Comparison of ENCODE assay signal across 21 cellular contexts in genomic region chrX:133926809-133927208, GRCh38. TPM values are rescaled to one million over a fixed set of nuclear protein-coding genes. Genes with fewer than 3 reads are reported as not detected.
"Had no signal": no experiment of that assay in that cellular context is flagged by ENCODE, and none has a peak within 500 bp of the region (broad histone marks: within the 10 kb centered on the region; RNA-seq: fewer than 3 reads in every experiment).

No MANE protein-coding gene starts in this region.

- H3K27ac ChIP-seq: brain microvascular endothelial cell, epithelial cell of prostate, left lung, neutrophil, skin epidermis, transverse colon had no signal

- H3K4me3 Mint-ChIP-seq: activated T-helper 1 cell treated with anti-CD3 and anti-CD28 coated beads, Interleukin-12 subunit alpha, Interleukin-12 subunit beta, Interleukin-2, Interleukin-4 antibody, amounts not matched to agents 30 ng/mL and 10 ng/mL and 1 ng/mL, durations not matched to agents 14 hours and 24 hours and 36 hours; effector memory CD8-positive, alpha-beta T cell; naive B cell had no signal

- DNase-seq: activated CD4-positive, alpha-beta T cell treated with anti-CD3 and anti-CD28 coated beads, Interleukin-2, amount 50 U/mL, for 1 hour; activated CD8-positive, alpha-beta memory T cell treated with anti-CD3 and anti-CD28 coated beads for 24 hours; activated naive CD4-positive, alpha-beta T cell treated with Interleukin-2 at 50 U/mL for 16 hours; anterior cingulate cortex; brain microvascular endothelial cell; dermis blood vessel endothelial cell; effector memory CD8-positive, alpha-beta T cell; head of caudate nucleus; islet precursor cell; left lung; mammary epithelial cell; naive B cell; stimulated activated CD4-positive, alpha-beta T cell treated with anti-CD3 and anti-CD28 coated beads, Interleukin-4, amount 100 ng/mL, for 24 hours; stimulated activated naive CD4-positive, alpha-beta T cell; substantia nigra; transverse colon had no signal

- H3K27ac Mint-ChIP-seq: activated T-helper 1 cell treated with anti-CD3 and anti-CD28 coated beads, Interleukin-12 subunit alpha, Interleukin-12 subunit beta, Interleukin-2, Interleukin-4 antibody, amounts not matched to agents 30 ng/mL and 10 ng/mL and 1 ng/mL, durations not matched to agents 14 hours and 24 hours and 36 hours; effector memory CD8-positive, alpha-beta T cell; naive B cell had no signal

- H3K9me3 Mint-ChIP-seq: activated T-helper 1 cell treated with anti-CD3 and anti-CD28 coated beads, Interleukin-12 subunit alpha, Interleukin-12 subunit beta, Interleukin-2, Interleukin-4 antibody, amounts not matched to agents 30 ng/mL and 10 ng/mL and 1 ng/mL, durations not matched to agents 14 hours and 24 hours and 36 hours; effector memory CD8-positive, alpha-beta T cell had no signal

- H3K36me3 ChIP-seq: brain microvascular endothelial cell, left lung, neutrophil, transverse colon had no signal

- FAIRE-seq: frontal cortex had no signal

- H3K27me3 ChIP-seq: brain microvascular endothelial cell, left lung, neutrophil, transverse colon had no signal

- H3K36me3 Mint-ChIP-seq: naive B cell had no signal

- H3K27me3 Mint-ChIP-seq: effector memory CD8-positive, alpha-beta T cell had no signal

- H3K4me3 ChIP-seq: left lung, skin epidermis, transverse colon had no signal

- H3K9me3 ChIP-seq: left lung, neutrophil, transverse colon had no signal

- H3K4me1 ChIP-seq: left lung, transverse colon had no signal

RNA-seq across cellular contexts. Expression of gene GPC3, which starts 58.6 kb away (rescaled TPM):
- total RNA-seq: dermis blood vessel endothelial cell had no signal
